Comparison of ENCODE assay signal across 1 cellular context in genomic region chr16:22321340-22322001, GRCh38.
TF ChIP-seq lines count a peak whose summit lies in the region.

No MANE protein-coding gene starts in this region.

TF ChIP-seq in HepG2, 621 proteins besides CTCF, POLR2A, EP300 and RAD21 (continued from another document and continues in another):
- no peak for TF ChIP-seq REST (IDR thresholded peaks at IDR 0.05; ENCODE audit: borderline replicate concordance in 1 of 2, low read depth in 1 of 2, low read length in 2 of 2)
- TF ChIP-seq ZNF572 (CRISPR knock-in tag; IDR thresholded peaks at IDR 0.05), result peak; percentile 67; the same call in 1 of the 2 replicates
- TF ChIP-seq, protein P1, sequence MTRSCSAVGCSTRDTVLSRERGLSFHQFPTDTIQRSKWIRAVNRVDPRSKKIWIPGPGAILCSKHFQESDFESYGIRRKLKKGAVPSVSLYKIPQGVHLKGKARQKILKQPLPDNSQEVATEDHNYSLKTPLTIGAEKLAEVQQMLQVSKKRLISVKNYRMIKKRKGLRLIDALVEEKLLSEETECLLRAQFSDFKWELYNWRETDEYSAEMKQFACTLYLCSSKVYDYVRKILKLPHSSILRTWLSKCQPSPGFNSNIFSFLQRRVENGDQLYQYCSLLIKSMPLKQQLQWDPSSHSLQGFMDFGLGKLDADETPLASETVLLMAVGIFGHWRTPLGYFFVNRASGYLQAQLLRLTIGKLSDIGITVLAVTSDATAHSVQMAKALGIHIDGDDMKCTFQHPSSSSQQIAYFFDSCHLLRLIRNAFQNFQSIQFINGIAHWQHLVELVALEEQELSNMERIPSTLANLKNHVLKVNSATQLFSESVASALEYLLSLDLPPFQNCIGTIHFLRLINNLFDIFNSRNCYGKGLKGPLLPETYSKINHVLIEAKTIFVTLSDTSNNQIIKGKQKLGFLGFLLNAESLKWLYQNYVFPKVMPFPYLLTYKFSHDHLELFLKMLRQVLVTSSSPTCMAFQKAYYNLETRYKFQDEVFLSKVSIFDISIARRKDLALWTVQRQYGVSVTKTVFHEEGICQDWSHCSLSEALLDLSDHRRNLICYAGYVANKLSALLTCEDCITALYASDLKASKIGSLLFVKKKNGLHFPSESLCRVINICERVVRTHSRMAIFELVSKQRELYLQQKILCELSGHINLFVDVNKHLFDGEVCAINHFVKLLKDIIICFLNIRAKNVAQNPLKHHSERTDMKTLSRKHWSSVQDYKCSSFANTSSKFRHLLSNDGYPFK (CRISPR knock-in tag; IDR thresholded peaks at IDR 0.05; ENCODE audit: borderline replicate concordance), result peak; percentile 48; the same call in 1 of the 2 replicates
- TF ChIP-seq HNRNPLL (IDR thresholded peaks at IDR 0.05; ENCODE audit: low read depth, low read length, poor library complexity, severe bottlenecking), result peak; percentile 38
- TF ChIP-seq HOXA3 (CRISPR knock-in tag; IDR thresholded peaks at IDR 0.05), result peak; percentile 79; the same call in 1 of the 2 replicates
- no peak; the same call in 1 of the 2 replicates for TF ChIP-seq KDM5A (IDR thresholded peaks at IDR 0.05; ENCODE audit: borderline replicate concordance, low read length)
- no peak for TF ChIP-seq ZNF180 (CRISPR knock-in tag; IDR thresholded peaks at IDR 0.05; ENCODE audit: borderline replicate concordance, low read depth)
- no peak for TF ChIP-seq KDM1A (CRISPR knock-in tag; IDR thresholded peaks at IDR 0.05)
- TF ChIP-seq ZNF547 (CRISPR knock-in tag; IDR thresholded peaks at IDR 0.05), result no peak
- TF ChIP-seq RBAK (CRISPR knock-in tag; IDR thresholded peaks at IDR 0.05), result peak; percentile 47; the same call in 1 of the 2 replicates
- TF ChIP-seq ZBTB8A (CRISPR knock-in tag; IDR thresholded peaks at IDR 0.05; ENCODE audit: borderline replicate concordance, low read depth), result no peak
- peak; percentile 22; the same call in 1 of the 2 replicates for TF ChIP-seq CEBPG (CRISPR knock-in tag; IDR thresholded peaks at IDR 0.05)
- no peak for TF ChIP-seq ISL2 (CRISPR knock-in tag; IDR thresholded peaks at IDR 0.05)
- no peak for TF ChIP-seq RFX1 (IDR thresholded peaks at IDR 0.05)
- no peak for TF ChIP-seq PRMT3 (CRISPR knock-in tag; IDR thresholded peaks at IDR 0.05; ENCODE audit: borderline replicate concordance, low read depth)
- no peak for TF ChIP-seq ZNF274 (CRISPR knock-in tag; IDR thresholded peaks at IDR 0.05)
- TF ChIP-seq ATAD3A (CRISPR knock-in tag; IDR thresholded peaks at IDR 0.05), result no peak
- TF ChIP-seq RCOR2 (CRISPR knock-in tag; IDR thresholded peaks at IDR 0.05), result no peak
- TF ChIP-seq CBX5 (CRISPR knock-in tag; IDR thresholded peaks at IDR 0.05; ENCODE audit: borderline replicate concordance), result 0 out of 2 replicates have a peak, but pooled peaks have one; percentile 19
- no peak for TF ChIP-seq NR2F6 (IDR thresholded peaks at IDR 0.05)
- TF ChIP-seq NR2F6 (CRISPR knock-in tag; IDR thresholded peaks at IDR 0.05), result peak; percentile 33; the same call in 1 of the 2 replicates
- 0 out of 2 replicates have a peak, but pooled peaks have one; percentile 21 for TF ChIP-seq THAP11 (CRISPR knock-in tag; IDR thresholded peaks at IDR 0.05)
- TF ChIP-seq, protein P2, sequence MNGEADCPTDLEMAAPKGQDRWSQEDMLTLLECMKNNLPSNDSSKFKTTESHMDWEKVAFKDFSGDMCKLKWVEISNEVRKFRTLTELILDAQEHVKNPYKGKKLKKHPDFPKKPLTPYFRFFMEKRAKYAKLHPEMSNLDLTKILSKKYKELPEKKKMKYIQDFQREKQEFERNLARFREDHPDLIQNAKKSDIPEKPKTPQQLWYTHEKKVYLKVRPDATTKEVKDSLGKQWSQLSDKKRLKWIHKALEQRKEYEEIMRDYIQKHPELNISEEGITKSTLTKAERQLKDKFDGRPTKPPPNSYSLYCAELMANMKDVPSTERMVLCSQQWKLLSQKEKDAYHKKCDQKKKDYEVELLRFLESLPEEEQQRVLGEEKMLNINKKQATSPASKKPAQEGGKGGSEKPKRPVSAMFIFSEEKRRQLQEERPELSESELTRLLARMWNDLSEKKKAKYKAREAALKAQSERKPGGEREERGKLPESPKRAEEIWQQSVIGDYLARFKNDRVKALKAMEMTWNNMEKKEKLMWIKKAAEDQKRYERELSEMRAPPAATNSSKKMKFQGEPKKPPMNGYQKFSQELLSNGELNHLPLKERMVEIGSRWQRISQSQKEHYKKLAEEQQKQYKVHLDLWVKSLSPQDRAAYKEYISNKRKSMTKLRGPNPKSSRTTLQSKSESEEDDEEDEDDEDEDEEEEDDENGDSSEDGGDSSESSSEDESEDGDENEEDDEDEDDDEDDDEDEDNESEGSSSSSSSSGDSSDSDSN (CRISPR knock-in tag; IDR thresholded peaks at IDR 0.05), result peak; percentile 20; the same call in 1 of the 2 replicates
- no peak for TF ChIP-seq TRIM22 (IDR thresholded peaks at IDR 0.05)
- TF ChIP-seq NRL (CRISPR knock-in tag; IDR thresholded peaks at IDR 0.05; ENCODE audit: borderline replicate concordance), result 0 out of 2 replicates have a peak, but pooled peaks have one; percentile 28
- TF ChIP-seq NFIC (IDR thresholded peaks at IDR 0.05; ENCODE audit: low read length), result no peak
- no peak for TF ChIP-seq ZNF282 (IDR thresholded peaks at IDR 0.05; ENCODE audit: partially characterized antibody)
- TF ChIP-seq ZNF713 (CRISPR knock-in tag; IDR thresholded peaks at IDR 0.05), result 0 out of 2 replicates have a peak, but pooled peaks have one; percentile 86
- TF ChIP-seq, protein P3, sequence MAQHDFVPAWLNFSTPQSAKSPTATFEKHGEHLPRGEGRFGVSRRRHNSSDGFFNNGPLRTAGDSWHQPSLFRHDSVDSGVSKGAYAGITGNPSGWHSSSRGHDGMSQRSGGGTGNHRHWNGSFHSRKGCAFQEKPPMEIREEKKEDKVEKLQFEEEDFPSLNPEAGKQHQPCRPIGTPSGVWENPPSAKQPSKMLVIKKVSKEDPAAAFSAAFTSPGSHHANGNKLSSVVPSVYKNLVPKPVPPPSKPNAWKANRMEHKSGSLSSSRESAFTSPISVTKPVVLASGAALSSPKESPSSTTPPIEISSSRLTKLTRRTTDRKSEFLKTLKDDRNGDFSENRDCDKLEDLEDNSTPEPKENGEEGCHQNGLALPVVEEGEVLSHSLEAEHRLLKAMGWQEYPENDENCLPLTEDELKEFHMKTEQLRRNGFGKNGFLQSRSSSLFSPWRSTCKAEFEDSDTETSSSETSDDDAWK (CRISPR knock-in tag; IDR thresholded peaks at IDR 0.05), result no peak
- no peak for TF ChIP-seq ZNF530 (CRISPR knock-in tag; IDR thresholded peaks at IDR 0.05; ENCODE audit: low read depth)
- TF ChIP-seq TIGD3 (CRISPR knock-in tag; IDR thresholded peaks at IDR 0.05; ENCODE audit: borderline replicate concordance), result no peak
- TF ChIP-seq ARNT2 (CRISPR knock-in tag; IDR thresholded peaks at IDR 0.05; ENCODE audit: low read depth), result no peak
- no peak for TF ChIP-seq RARG (CRISPR knock-in tag; IDR thresholded peaks at IDR 0.05; ENCODE audit: low read depth)
- no peak for TF ChIP-seq CHCHD3 (CRISPR knock-in tag; IDR thresholded peaks at IDR 0.05)
- TF ChIP-seq ZFX (CRISPR knock-in tag; IDR thresholded peaks at IDR 0.05; ENCODE audit: low read depth), result no peak
- TF ChIP-seq ZNF614 (CRISPR knock-in tag; IDR thresholded peaks at IDR 0.05; ENCODE audit: borderline replicate concordance), result 0 out of 2 replicates have a peak, but pooled peaks have one; percentile 56
- TF ChIP-seq, protein P4, sequence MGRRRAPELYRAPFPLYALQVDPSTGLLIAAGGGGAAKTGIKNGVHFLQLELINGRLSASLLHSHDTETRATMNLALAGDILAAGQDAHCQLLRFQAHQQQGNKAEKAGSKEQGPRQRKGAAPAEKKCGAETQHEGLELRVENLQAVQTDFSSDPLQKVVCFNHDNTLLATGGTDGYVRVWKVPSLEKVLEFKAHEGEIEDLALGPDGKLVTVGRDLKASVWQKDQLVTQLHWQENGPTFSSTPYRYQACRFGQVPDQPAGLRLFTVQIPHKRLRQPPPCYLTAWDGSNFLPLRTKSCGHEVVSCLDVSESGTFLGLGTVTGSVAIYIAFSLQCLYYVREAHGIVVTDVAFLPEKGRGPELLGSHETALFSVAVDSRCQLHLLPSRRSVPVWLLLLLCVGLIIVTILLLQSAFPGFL (CRISPR knock-in tag; IDR thresholded peaks at IDR 0.05), result no peak
- TF ChIP-seq RNF219 (CRISPR knock-in tag; IDR thresholded peaks at IDR 0.05), result no peak
- TF ChIP-seq ZNF703 (CRISPR knock-in tag; IDR thresholded peaks at IDR 0.05; ENCODE audit: borderline replicate concordance), result no peak
- TF ChIP-seq TFDP1 (CRISPR knock-in tag; IDR thresholded peaks at IDR 0.05; ENCODE audit: borderline replicate concordance), result no peak
- TF ChIP-seq RAD51 (IDR thresholded peaks at IDR 0.05; ENCODE audit: borderline replicate concordance), result no peak
- TF ChIP-seq ZNF121 (CRISPR knock-in tag; IDR thresholded peaks at IDR 0.05), result no peak
- no peak for TF ChIP-seq CHD4 (IDR thresholded peaks at IDR 0.05; ENCODE audit: borderline replicate concordance, low read length)
- peak; percentile 43; the same call in 1 of the 2 replicates for TF ChIP-seq GATAD2A (CRISPR knock-in tag; IDR thresholded peaks at IDR 0.05)
- peak; percentile 42; the same call in 1 of the 2 replicates for TF ChIP-seq ZMYM3 (CRISPR knock-in tag; IDR thresholded peaks at IDR 0.05)
- peak; percentile 34; the same call in 1 of the 2 replicates for TF ChIP-seq SALL1 (CRISPR knock-in tag; IDR thresholded peaks at IDR 0.05)
